In genomic region chr11:1479006-1479677, GRCh38 we compare ENCODE assay signal across 1 cellular context.
TF ChIP-seq lines count a peak whose summit lies in the region.

No MANE protein-coding gene starts in this region.

TF ChIP-seq in H1, 55 proteins besides CTCF, POLR2A, EP300 and RAD21:
- no peak for TF ChIP-seq SRF (IDR thresholded peaks at IDR 0.05; ENCODE audit: low read depth, low read length)
- TF ChIP-seq CBX8 (IDR thresholded peaks at IDR 0.05; ENCODE audit: borderline replicate concordance, low read depth, low read length): no peak
TF ChIP-seq in H1: peak in this region for 0.
